ENCODE assay signal across 18 cellular contexts in the genomic region with DNA sequence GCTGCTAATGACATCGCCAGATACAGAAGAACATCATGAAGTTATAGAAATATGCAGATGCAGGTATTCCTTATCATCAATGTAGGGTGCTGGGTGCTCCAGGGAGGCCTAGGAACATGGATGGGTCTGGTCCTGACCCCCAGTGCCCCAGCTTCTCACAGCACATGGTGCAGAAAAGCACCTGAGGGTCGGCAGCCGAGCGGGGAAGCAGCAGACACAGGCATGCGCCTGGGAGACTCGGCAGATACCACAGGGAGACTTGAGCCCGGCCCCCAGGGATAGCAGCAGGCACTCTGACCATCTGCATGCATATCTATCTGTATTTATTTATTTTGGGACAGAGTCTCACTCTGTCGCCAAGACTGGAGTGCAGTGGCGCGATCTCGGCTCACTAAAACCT.
"Had no signal": no experiment of that assay in that cellular context is flagged by ENCODE, and none has a peak within 500 bp of the region (broad histone marks: within the 10 kb centered on the region; RNA-seq: fewer than 3 reads in every experiment).

No MANE protein-coding gene starts in this region.

- H3K36me3 Mint-ChIP-seq: activated naive CD8-positive, alpha-beta T cell treated with anti-CD3 and anti-CD28 coated beads for 36 hours; naive B cell had no signal

- H3K27me3 Mint-ChIP-seq: activated naive CD8-positive, alpha-beta T cell treated with anti-CD3 and anti-CD28 coated beads for 36 hours had no signal

- H3K4me1 Mint-ChIP-seq: WTC11 had no signal

- H3K4me1 ChIP-seq: testis had no signal

- H3K4me3 ChIP-seq: heart right ventricle, lower lobe of right lung, sigmoid colon, testis, upper lobe of left lung had no signal

- H3K9me3 Mint-ChIP-seq: effector memory CD8-positive, alpha-beta T cell had no signal

- DNase-seq: activated CD4-positive, alpha-beta T cell treated with anti-CD3 and anti-CD28 coated beads, Interleukin-2, amount 50 U/mL, for 48 hours; activated naive CD4-positive, alpha-beta T cell; activated naive CD8-positive, alpha-beta T cell treated with anti-CD3 and anti-CD28 coated beads for 36 hours; activated T-cell treated with anti-CD3 and anti-CD28 coated beads, Interleukin-2, amount 50 U/mL, for 4 hours; central memory CD4-positive, alpha-beta T cell; effector memory CD8-positive, alpha-beta T cell; heart right ventricle; lower lobe of right lung; naive B cell; stimulated activated CD4-positive, alpha-beta T cell treated with anti-CD3 and anti-CD28 coated beads, Interleukin-4, amount 100 ng/mL, for 1 hour; stimulated activated naive CD4-positive, alpha-beta T cell; T1000; testis had no signal

- H3K4me3 Mint-ChIP-seq: activated naive CD8-positive, alpha-beta T cell treated with anti-CD3 and anti-CD28 coated beads for 36 hours; activated T-cell treated with anti-CD3 and anti-CD28 coated beads, Interleukin-2, amount 50 U/mL, for 4 hours; effector memory CD8-positive, alpha-beta T cell; naive B cell; WTC11 had no signal

- H3K27ac Mint-ChIP-seq: activated naive CD8-positive, alpha-beta T cell treated with anti-CD3 and anti-CD28 coated beads for 36 hours; activated T-helper 2 cell treated with anti-CD3 and anti-CD28 coated beads, Interferon-gamma antibody, Interleukin-2, Interleukin-4, amounts not matched to agents 10 μg/mL and 5 μg/mL and 100 μg/mL, durations not matched to agents 14 hours and 24 hours and 36 hours; effector memory CD8-positive, alpha-beta T cell; WTC11 had no signal

- H3K36me3 ChIP-seq: heart right ventricle, lower lobe of right lung, sigmoid colon, upper lobe of left lung had no signal

- H3K27ac ChIP-seq: heart right ventricle, lower lobe of right lung, sigmoid colon, testis, upper lobe of left lung had no signal

- H3K9me3 ChIP-seq: lower lobe of right lung, testis, upper lobe of left lung had no signal

- H3K27me3 ChIP-seq: sigmoid colon, testis, upper lobe of left lung had no signal

- ATAC-seq: activated T-cell treated with anti-CD3 and anti-CD28 coated beads, Interleukin-2, amount 50 U/mL, for 4 hours; effector memory CD8-positive, alpha-beta T cell; heart right ventricle; left lobe of liver; lower lobe of right lung; WTC11 had no signal
